In the genomic region with DNA sequence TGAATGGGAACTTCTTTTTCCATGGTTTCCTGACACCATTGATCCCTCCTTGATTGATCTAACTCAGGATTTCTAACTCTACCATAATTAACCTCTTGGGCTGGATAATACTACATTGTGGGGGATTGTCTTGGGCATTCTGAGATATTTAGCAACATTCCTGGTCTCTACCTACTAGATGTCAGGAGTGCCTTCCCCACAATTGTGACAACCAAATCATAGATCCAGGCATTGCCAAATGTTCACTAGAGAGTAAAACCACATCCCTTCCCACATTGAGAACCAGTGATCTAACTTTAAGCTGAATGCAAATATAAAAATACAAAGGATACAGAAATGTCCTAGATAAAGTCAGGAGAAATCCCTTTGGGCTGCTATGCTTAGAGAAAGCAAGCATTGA, we compare ENCODE assay signal across 22 cellular contexts. TPM values are rescaled to one million over a fixed set of nuclear protein-coding genes. Genes with fewer than 3 reads are reported as not detected.
DNase-seq lines count a peak whose midpoint lies in the region; FAIRE-seq and TF ChIP-seq lines count a peak whose summit lies in the region.
"Had no signal": no experiment of that assay in that cellular context is flagged by ENCODE, and none has a peak within 500 bp of the region (broad histone marks: within the 10 kb centered on the region; RNA-seq: fewer than 3 reads in every experiment).

No MANE protein-coding gene starts in this region.

- in situ Hi-C loops in transverse colon (cut with MboI; ENCODE audit: low pct_ligation_motif_present in 1 of 4, low pct_unique_long_range_greater_than_20kb in 1 of 4, low sequenced_read_pairs in 3 of 4) = no loop called here

- no peak for TF ChIP-seq POLR2A in transverse colon (IDR thresholded peaks at IDR 0.05)

- H3K27ac ChIP-seq in transverse colon = no peak overlapping the region
- H3K27ac ChIP-seq: BLaER1, GM23248 had no signal

- intact Hi-C loops in transverse colon (cut with DNase I; ENCODE audit: low total_unique reads) = no loop called here

- no peaks in the 10 kb centered on the region for H3K36me3 ChIP-seq in transverse colon
- H3K36me3 ChIP-seq: BLaER1 had no signal

- H3K4me3 ChIP-seq in epithelial cell of proximal tubule (ENCODE audit: low read depth, low read length) = no peak overlapping the region
- H3K4me3 ChIP-seq in transverse colon = no peak overlapping the region
- H3K4me3 ChIP-seq: BLaER1, GM12878, GM23248 had no signal

- TF ChIP-seq EP300 in transverse colon (IDR thresholded peaks at IDR 0.05; ENCODE audit: low read depth) = no peak

- peaks cover 0 to 3% of the 10 kb centered on the region in 2 donors for H3K9me3 ChIP-seq in transverse colon

- DNase-seq in HTR-8/SVneo (ENCODE audit: insufficient read length, low spot score) (no peak), epithelial cell of proximal tubule (ENCODE audit: low read depth) (peak; percentile 63), renal cortical epithelial cell (ENCODE audit: low read depth) (peak; percentile 83), transverse colon (no peak), inferior parietal cortex (ENCODE audit: extremely low spot score) (no peak), NCI-H748 (lab: John Stamatoyannopoulos, UW; ENCODE audit: unreplicated experiment) (no peak)
- DNase-seq: CD4-positive, alpha-beta T cell; CD8-positive, alpha-beta memory T cell; DMS 273 treated with DMSO at 0.1 percent for 48 hours; DMS79; EL; GDM1; GM23248; H7; HCEC 1CT had no signal

- H3K4me1 ChIP-seq in transverse colon = no peaks in the 10 kb centered on the region

- FAIRE-seq in HTR-8/SVneo (lab: Jason Lieb, UNC) = peak; percentile 13
- FAIRE-seq: D721Med, GM12878, H1 had no signal

- H3K27me3 ChIP-seq in transverse colon = no peaks in the 10 kb centered on the region
- H3K27me3 ChIP-seq: BLaER1 had no signal

- TF ChIP-seq CTCF in epithelial cell of proximal tubule (conservative IDR thresholded peaks at IDR 0.05; ENCODE audit: low read depth, low read length) (no peak), transverse colon (IDR thresholded peaks at IDR 0.05) (no peak)

RNA-seq across cellular contexts. Expression of gene CCDC198, which starts 36.9 kb away (rescaled TPM):
- 18.9 and 20.0 TPM in 2 replicates for total RNA-seq in epithelial cell of proximal tubule
- total RNA-seq in renal cortical epithelial cell = 41.0 and 74.6 TPM in 2 replicates
- total RNA-seq in transverse colon = not detected
- total RNA-seq: A172; A673; B cell; CD4-positive, alpha-beta T cell; CD8-positive, alpha-beta memory T cell; GM23248; H1; H7 had no signal

Comparison
In these comparisons a context has a peak if more than half of its experiments do, and no peak if none do; other contexts are left out.
1. DNase-seq: peak in epithelial cell of proximal tubule (single experiment) and renal cortical epithelial cell (single experiment); none in HTR-8/SVneo (single experiment), transverse colon (single experiment), inferior parietal cortex (single experiment) and NCI-H748 (single experiment).
2. RNA of gene CCDC198, which starts 36.9 kb away (total RNA-seq): 41.0 to 74.6 TPM in renal cortical epithelial cell and 18.9 to 20.0 TPM in epithelial cell of proximal tubule; not detected in transverse colon; every median in the first group is over 10 times any median in the second.